ENCODE assay signal across 8 cellular contexts in the genomic region with DNA sequence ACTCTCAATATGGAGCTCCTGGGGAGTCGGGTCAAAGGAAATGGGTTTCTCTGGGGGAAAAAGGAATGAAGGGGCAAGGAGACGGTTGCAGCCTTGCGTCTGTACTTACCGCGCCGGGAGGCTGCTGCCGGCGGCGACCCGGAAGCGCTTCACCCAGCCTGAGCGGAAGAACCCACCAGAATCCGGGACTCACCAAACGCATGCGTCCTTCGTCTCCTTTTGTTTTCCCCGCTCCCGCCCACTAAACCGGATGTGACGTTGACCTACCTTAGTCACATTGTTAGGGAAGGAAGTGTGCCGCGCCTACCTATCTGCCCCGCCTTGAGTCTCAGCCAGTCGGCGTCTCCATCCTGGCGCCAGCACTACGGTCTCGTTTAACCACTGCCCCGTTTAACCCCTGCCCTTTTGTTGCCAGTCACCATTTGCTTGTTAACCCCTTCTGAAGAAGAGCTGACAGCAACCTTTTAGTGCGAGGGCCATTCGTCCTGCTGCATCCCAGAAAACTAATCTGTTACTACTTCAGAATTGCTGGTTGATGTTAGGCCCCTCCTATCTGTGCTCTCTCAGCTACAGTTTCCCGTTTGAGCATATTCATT. TPM values are rescaled to one million over a fixed set of nuclear protein-coding genes. Genes with fewer than 3 reads are reported as not detected.
A peak's percentile ranks its signal among the peaks of the same experiment; 100 is the strongest.
DNase-seq lines count a peak whose midpoint lies in the region; ATAC-seq, FAIRE-seq and TF ChIP-seq lines count a peak whose summit lies in the region.

A gene (minus strand): TSS at position 155 of the 596 bp plus-strand sequence. CDS start 1,419 bp downstream, outside the sequence.

- CTCF ChIA-PET in IMR-90 (lab: Yijun Ruan, JAX), result interaction anchor here (0.7 to 1.8 kb wide), 2 partner anchors 32 to 88 kb away, joined by 3 to 6 read pairs; no protein-coding TSS in a partner anchor

- no peaks in the 10 kb centered on the region; the same call in 1 of the 2 replicates for H3K36me3 ChIP-seq in IMR-90 (ENCODE audit: control insufficient read depth, insufficient read depth, low read length)
- H3K36me3 ChIP-seq in mucosa of descending colon (ENCODE audit: low read depth), result no peaks in the 10 kb centered on the region

- POLR2A ChIA-PET in IMR-90 (lab: Charles Lee; ENCODE audit: unreplicated experiment), result interaction anchor here (1.0 kb wide), 1 partner anchor 10 kb away, joined by 4 read pairs; a partner anchor contains a TSS

- H3K4ac ChIP-seq in IMR-90 (ENCODE audit: low read depth, low read length), result peak within 1 kb of the TSS; percentile 100

- TF ChIP-seq POLR2A in IMR-90 (IDR thresholded peaks at IDR 0.05; ENCODE audit: low read depth, low read length), result peak; percentile 83

- H3K23ac ChIP-seq in IMR-90 (ENCODE audit: low read depth, low read length), result peak within 1 kb of the TSS; percentile 100

- peak; percentile 72 for ATAC-seq in GM21528 (IDR thresholded peaks at IDR 0.05; ENCODE audit: low FRiP score, unreplicated experiment)
- peak; percentile 80 for ATAC-seq in IMR-90 (ENCODE audit: low read depth)
- ATAC-seq in mucosa of descending colon, result peak; percentile 94

- H3K56ac ChIP-seq in IMR-90 (ENCODE audit: extremely low read depth, insufficient read depth, low read length), result peak within 1 kb of the TSS; percentile 99

- H2BK15ac ChIP-seq in IMR-90 (ENCODE audit: low read depth, low read length), result peak within 1 kb of the TSS; percentile 89

- DNase-seq in D721Med (ENCODE audit: insufficient read length, low spot score) (peak; percentile 55), IMR-90 (peak; percentile 99), OCI-M1 (lab: John Stamatoyannopoulos, UW) (peak; percentile 100), activated T-cell treated with anti-CD3 and anti-CD28 coated beads for 4 hours (peak; percentile 100), epithelial cell of prostate (ENCODE audit: low read depth, low spot score) (peak; percentile 98), mucosa of descending colon (peak; percentile 97 to 100 (median 98))
- DNase-seq in stimulated activated CD8-positive, alpha-beta memory T cell treated with anti-CD3 and anti-CD28 coated beads, Interleukin-4, amount 100 ng/mL, for 24 hours (ENCODE audit: low read depth), result peak; percentile 98

- H3K27ac ChIP-seq in IMR-90 (ENCODE audit: insufficient read depth, low read length) (peak within 1 kb of the TSS; percentile 90), epithelial cell of prostate (peak within 1 kb of the TSS; percentile 99)

- dilution Hi-C loops in IMR-90 (cut with HindIII; ENCODE audit: low sequenced_read_pairs, unreplicated experiment), result no loop called here

- peak within 1 kb of the TSS; percentile 99 for H2AK9ac ChIP-seq in IMR-90 (replicated peaks; ENCODE audit: low read depth, low read length, poor library complexity)

- H2AFZ ChIP-seq in IMR-90 (replicated peaks; ENCODE audit: low read length, poor library complexity), result peak within 1 kb of the TSS; percentile 96

- H3K79me1 ChIP-seq in IMR-90 (ENCODE audit: low read depth in 1 of 2, low read length in 2 of 2), result peaks cover 0 to 20% of the 10 kb centered on the region in 2 experiments; a peak in 2 of 4 replicates

- no peaks in the 10 kb centered on the region for H4K20me1 ChIP-seq in IMR-90 (ENCODE audit: insufficient read depth, low read length)

- H2AK5ac ChIP-seq in IMR-90 (ENCODE audit: low read depth, low read length), result peak within 1 kb of the TSS; percentile 98

- intact Hi-C loops in IMR-90 (cut with micrococcal nuclease) (no loop called here), mucosa of descending colon (cut with DNase I, micrococcal nuclease) (loop anchor here in 1 of 2 donors (5.0 kb wide), 1 partner anchor 60 kb away; no protein-coding TSS in a partner anchor)

- peak within 1 kb of the TSS; percentile 95 for H2BK5ac ChIP-seq in IMR-90 (ENCODE audit: low read depth, low read length, poor library complexity, severe bottlenecking)

- peak within 1 kb of the TSS; percentile 98 for H4K5ac ChIP-seq in IMR-90 (ENCODE audit: low read depth, low read length)

- no TSS peak for BruUV-seq in IMR-90 (replicated peaks; lab: Mats Ljungman, UMichigan)

- peak within 1 kb of the TSS; percentile 96 to 99 for H4K8ac ChIP-seq in IMR-90 (ENCODE audit: low read depth in 2 of 2, low read length in 2 of 2)

- no peaks in the 10 kb centered on the region for H3K9me3 ChIP-seq in IMR-90 (ENCODE audit: control insufficient read depth, insufficient read depth, low read length)
- H3K9me3 ChIP-seq in mucosa of descending colon, result no peaks in the 10 kb centered on the region

- H3K9me1 ChIP-seq in IMR-90 (ENCODE audit: insufficient read depth, low read length), result peaks cover 10% of the 10 kb centered on the region

- TF ChIP-seq RAD21 in IMR-90 (IDR thresholded peaks at IDR 0.05; ENCODE audit: low read length), result no peak

- H3K27me3 ChIP-seq in IMR-90 (ENCODE audit: control insufficient read depth, insufficient read depth, low read length), result no peaks in the 10 kb centered on the region

- peak within 1 kb of the TSS; percentile 98 for H2BK120ac ChIP-seq in IMR-90 (ENCODE audit: low read depth, low read length)

- H3K4me3 ChIP-seq in IMR-90 (ENCODE audit: insufficient read depth, low read depth, low read length) (peak within 1 kb of the TSS; percentile 54), mucosa of descending colon (peak within 1 kb of the TSS; percentile 20)

- peak within 1 kb of the TSS; percentile 93 for H3K4me2 ChIP-seq in IMR-90 (ENCODE audit: low read depth, low read length)

- peak within 1 kb of the TSS; percentile 94 for H3K9ac ChIP-seq in IMR-90 (ENCODE audit: low read depth, low read length)

- peak within 1 kb of the TSS; percentile 94 for H2BK20ac ChIP-seq in IMR-90 (ENCODE audit: low read depth, low read length)

- in situ Hi-C loops in IMR-90 (cut with MboI; ENCODE audit: low sequenced_read_pairs), result no loop called here

- H4K91ac ChIP-seq in IMR-90 (ENCODE audit: insufficient read depth, low read depth, low read length), result peak within 1 kb of the TSS; percentile 99

- peak within 1 kb of the TSS; percentile 85 for H3K18ac ChIP-seq in IMR-90 (ENCODE audit: low read depth, low read length)

- WGBS in IMR-90 (ENCODE audit: extremely low coverage in 2 of 2, insufficient read length in 1 of 2), 2 experiments, result 1% methylated on average over 19 of the region's 32 CpGs; no CpG with 5 or more reads in 1 of the 2 experiments

- H3K4me1 ChIP-seq in IMR-90 (ENCODE audit: control insufficient read depth, insufficient read depth, low read length) (peaks cover 6% of the 10 kb centered on the region; the same call in 1 of the 2 replicates), mucosa of descending colon (ENCODE audit: low read depth) (peaks cover 4% of the 10 kb centered on the region)

- peak within 1 kb of the TSS; percentile 100 for H3K14ac ChIP-seq in IMR-90 (replicated peaks; ENCODE audit: low read depth, low read length)

- TF ChIP-seq CTCF in D721Med (IDR thresholded peaks at IDR 0.05; ENCODE audit: insufficient read depth, missing control alignments) (no peak), IMR-90 (conservative IDR thresholded peaks at IDR 0.05; ENCODE audit: low read depth, low read length) (no peak), mucosa of descending colon (IDR thresholded peaks at IDR 0.05) (no peak)

- no peak for FAIRE-seq in D721Med (lab: Jason Lieb, UNC)

TF ChIP-seq in IMR-90, 13 proteins besides CTCF, POLR2A, EP300 and RAD21:
- TF ChIP-seq MAZ (IDR thresholded peaks at IDR 0.05; ENCODE audit: borderline replicate concordance, low read depth, low read length) (peak; percentile 37; the same call in 1 of the 2 replicates), RFX5 (IDR thresholded peaks at IDR 0.05; ENCODE audit: low read depth, low read length) (no peak), FOS (IDR thresholded peaks at IDR 0.05; ENCODE audit: low read depth, low read length) (no peak), SMC3 (IDR thresholded peaks at IDR 0.05; ENCODE audit: low read depth, low read length) (no peak), BHLHE40 (IDR thresholded peaks at IDR 0.05; ENCODE audit: low read depth, low read length) (no peak), RCOR1 (IDR thresholded peaks at IDR 0.05; ENCODE audit: insufficient replicate concordance, low read length) (no peak), CEBPB (IDR thresholded peaks at IDR 0.05; ENCODE audit: low read depth, low read length) (no peak), CHD1 (IDR thresholded peaks at IDR 0.05; ENCODE audit: low read depth, low read length) (no peak), MAFK (IDR thresholded peaks at IDR 0.05; ENCODE audit: low read depth, low read length) (no peak), MXI1 (IDR thresholded peaks at IDR 0.05; ENCODE audit: borderline replicate concordance, low read depth, low read length) (peak; percentile 74), NFE2L2 (IDR thresholded peaks at IDR 0.05; ENCODE audit: low read depth, low read length) (no peak)
- TF ChIP-seq, protein P1, sequence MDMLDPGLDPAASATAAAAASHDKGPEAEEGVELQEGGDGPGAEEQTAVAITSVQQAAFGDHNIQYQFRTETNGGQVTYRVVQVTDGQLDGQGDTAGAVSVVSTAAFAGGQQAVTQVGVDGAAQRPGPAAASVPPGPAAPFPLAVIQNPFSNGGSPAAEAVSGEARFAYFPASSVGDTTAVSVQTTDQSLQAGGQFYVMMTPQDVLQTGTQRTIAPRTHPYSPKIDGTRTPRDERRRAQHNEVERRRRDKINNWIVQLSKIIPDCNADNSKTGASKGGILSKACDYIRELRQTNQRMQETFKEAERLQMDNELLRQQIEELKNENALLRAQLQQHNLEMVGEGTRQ (IDR thresholded peaks at IDR 0.05; ENCODE audit: low read depth, low read length), result 0 out of 2 replicates have a peak, but pooled peaks have one; percentile 13
- TF ChIP-seq, protein P2, sequence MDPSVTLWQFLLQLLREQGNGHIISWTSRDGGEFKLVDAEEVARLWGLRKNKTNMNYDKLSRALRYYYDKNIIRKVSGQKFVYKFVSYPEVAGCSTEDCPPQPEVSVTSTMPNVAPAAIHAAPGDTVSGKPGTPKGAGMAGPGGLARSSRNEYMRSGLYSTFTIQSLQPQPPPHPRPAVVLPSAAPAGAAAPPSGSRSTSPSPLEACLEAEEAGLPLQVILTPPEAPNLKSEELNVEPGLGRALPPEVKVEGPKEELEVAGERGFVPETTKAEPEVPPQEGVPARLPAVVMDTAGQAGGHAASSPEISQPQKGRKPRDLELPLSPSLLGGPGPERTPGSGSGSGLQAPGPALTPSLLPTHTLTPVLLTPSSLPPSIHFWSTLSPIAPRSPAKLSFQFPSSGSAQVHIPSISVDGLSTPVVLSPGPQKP (IDR thresholded peaks at IDR 0.05; ENCODE audit: borderline replicate concordance, low read depth, low read length), result no peak

RNA-seq across cellular contexts. Expression of the gene that starts here (rescaled TPM):
- total RNA-seq in IMR-90 (2012; rRNA removed) (66.3 and 108 TPM in 2 replicates), mucosa of descending colon (10 to 100 TPM; 37.9 to 52.1 (median 39.0) TPM)
- 78.7 and 84.2 TPM in 2 replicates for polyA plus RNA-seq in IMR-90 (2012; rRNA removed)
- polyA plus RNA-seq in IMR-90 (2012; cell fraction: cytosol; rRNA removed), result 46.5 and 88.3 TPM in 2 replicates
- 15.0 and 38.6 TPM in 2 replicates for polyA plus RNA-seq in IMR-90 (2012; cell fraction: nucleus; rRNA removed; ENCODE audit: low replicate concordance)

Comparison
In these comparisons a context has a peak if more than half of its experiments do, and no peak if none do; other contexts are left out.
1. Peak in every context shown above with its lines: DNase-seq, ATAC-seq, H3K4me3 ChIP-seq and H3K27ac ChIP-seq.